In the genomic region with DNA sequence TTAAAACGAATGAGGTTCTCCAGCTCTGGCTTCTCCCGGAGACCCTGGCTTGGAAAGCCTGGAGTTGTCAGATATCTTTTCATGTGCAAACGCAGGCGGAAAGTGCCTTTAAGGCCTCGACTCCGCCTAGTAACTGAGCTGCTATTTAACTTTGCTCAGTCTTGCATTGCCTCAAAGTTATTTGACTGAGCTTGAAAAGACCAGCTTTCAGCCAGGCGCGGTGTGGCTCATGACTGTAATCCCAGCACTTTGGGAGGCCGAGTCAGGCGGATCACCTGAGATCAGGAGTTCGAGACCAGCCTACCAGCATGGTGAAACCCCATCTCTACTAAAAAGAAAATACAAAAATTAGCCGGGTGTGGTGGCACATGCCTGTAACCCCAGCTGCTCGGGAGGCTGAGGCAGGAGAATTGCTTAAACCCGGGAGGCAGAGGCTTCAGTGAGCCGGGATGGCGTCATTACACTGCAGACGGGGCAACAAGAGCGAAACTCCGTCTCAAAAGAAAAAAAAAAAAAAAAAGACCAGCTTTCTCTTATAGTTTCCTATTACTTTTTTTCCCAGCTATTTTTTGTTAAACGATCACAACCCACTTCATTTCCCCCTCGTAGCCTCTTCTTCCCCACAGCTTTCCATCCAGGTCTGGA, we compare ENCODE assay signal across 1 cellular context.
TF ChIP-seq lines count a peak whose summit lies in the region.

No MANE protein-coding gene starts in this region.

TF ChIP-seq in HepG2, 621 proteins besides CTCF, POLR2A, EP300 and RAD21 (continued from another document and continues in another):
- TF ChIP-seq, protein P1, sequence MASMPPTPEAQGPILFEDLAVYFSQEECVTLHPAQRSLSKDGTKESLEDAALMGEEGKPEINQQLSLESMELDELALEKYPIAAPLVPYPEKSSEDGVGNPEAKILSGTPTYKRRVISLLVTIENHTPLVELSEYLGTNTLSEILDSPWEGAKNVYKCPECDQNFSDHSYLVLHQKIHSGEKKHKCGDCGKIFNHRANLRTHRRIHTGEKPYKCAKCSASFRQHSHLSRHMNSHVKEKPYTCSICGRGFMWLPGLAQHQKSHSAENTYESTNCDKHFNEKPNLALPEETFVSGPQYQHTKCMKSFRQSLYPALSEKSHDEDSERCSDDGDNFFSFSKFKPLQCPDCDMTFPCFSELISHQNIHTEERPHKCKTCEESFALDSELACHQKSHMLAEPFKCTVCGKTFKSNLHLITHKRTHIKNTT (CRISPR knock-in tag; IDR thresholded peaks at IDR 0.05): 0 out of 2 replicates have a peak, but pooled peaks have one; percentile 25
- TF ChIP-seq, protein P2, sequence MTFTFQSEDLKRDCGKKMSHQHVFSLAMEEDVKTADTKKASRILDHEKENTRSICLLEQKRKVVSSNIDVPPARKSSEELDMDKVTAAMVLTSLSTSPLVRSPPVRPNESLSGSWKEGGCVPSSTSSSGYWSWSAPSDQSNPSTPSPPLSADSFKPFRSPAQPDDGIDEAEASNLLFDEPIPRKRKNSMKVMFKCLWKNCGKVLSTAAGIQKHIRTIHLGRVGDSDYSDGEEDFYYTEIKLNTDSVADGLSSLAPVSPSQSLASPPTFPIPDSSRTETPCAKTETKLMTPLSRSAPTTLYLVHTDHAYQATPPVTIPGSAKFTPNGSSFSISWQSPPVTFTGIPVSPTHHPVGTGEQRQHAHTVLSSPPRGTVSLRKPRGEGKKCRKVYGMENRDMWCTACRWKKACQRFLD (CRISPR knock-in tag; IDR thresholded peaks at IDR 0.05; ENCODE audit: borderline replicate concordance): no peak
- TF ChIP-seq FOSL1 (CRISPR knock-in tag; IDR thresholded peaks at IDR 0.05; ENCODE audit: borderline replicate concordance) (no peak), DNMT1 (CRISPR knock-in tag; IDR thresholded peaks at IDR 0.05) (no peak), ZNF180 (CRISPR knock-in tag; IDR thresholded peaks at IDR 0.05; ENCODE audit: borderline replicate concordance, low read depth) (no peak), SRSF9 (IDR thresholded peaks at IDR 0.05; ENCODE audit: borderline replicate concordance, insufficient read depth, low read depth, low read length, poor library complexity, severe bottlenecking) (no peak), GABPB1 (CRISPR knock-in tag; IDR thresholded peaks at IDR 0.05) (peak; percentile 14; the same call in 1 of the 2 replicates), ZNF879 (CRISPR knock-in tag; IDR thresholded peaks at IDR 0.05) (no peak), HDAC2 (CRISPR knock-in tag; IDR thresholded peaks at IDR 0.05) (peak; percentile 66; the same call in 1 of the 2 replicates), ZNF775 (CRISPR knock-in tag; IDR thresholded peaks at IDR 0.05; ENCODE audit: borderline replicate concordance) (no peak), ZNF773 (CRISPR knock-in tag; IDR thresholded peaks at IDR 0.05; ENCODE audit: borderline replicate concordance) (no peak), GATAD2A (CRISPR knock-in tag; IDR thresholded peaks at IDR 0.05) (peak; percentile 42; the same call in 1 of the 2 replicates)
- TF ChIP-seq, protein P3, sequence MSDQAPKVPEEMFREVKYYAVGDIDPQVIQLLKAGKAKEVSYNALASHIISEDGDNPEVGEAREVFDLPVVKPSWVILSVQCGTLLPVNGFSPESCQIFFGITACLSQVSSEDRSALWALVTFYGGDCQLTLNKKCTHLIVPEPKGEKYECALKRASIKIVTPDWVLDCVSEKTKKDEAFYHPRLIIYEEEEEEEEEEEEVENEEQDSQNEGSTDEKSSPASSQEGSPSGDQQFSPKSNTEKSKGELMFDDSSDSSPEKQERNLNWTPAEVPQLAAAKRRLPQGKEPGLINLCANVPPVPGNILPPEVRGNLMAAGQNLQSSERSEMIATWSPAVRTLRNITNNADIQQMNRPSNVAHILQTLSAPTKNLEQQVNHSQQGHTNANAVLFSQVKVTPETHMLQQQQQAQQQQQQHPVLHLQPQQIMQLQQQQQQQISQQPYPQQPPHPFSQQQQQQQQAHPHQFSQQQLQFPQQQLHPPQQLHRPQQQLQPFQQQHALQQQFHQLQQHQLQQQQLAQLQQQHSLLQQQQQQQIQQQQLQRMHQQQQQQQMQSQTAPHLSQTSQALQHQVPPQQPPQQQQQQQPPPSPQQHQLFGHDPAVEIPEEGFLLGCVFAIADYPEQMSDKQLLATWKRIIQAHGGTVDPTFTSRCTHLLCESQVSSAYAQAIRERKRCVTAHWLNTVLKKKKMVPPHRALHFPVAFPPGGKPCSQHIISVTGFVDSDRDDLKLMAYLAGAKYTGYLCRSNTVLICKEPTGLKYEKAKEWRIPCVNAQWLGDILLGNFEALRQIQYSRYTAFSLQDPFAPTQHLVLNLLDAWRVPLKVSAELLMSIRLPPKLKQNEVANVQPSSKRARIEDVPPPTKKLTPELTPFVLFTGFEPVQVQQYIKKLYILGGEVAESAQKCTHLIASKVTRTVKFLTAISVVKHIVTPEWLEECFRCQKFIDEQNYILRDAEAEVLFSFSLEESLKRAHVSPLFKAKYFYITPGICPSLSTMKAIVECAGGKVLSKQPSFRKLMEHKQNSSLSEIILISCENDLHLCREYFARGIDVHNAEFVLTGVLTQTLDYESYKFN (CRISPR knock-in tag; conservative IDR thresholded peaks at IDR 0.05): no peak; the same call in 1 of the 2 replicates
- TF ChIP-seq, protein P4, sequence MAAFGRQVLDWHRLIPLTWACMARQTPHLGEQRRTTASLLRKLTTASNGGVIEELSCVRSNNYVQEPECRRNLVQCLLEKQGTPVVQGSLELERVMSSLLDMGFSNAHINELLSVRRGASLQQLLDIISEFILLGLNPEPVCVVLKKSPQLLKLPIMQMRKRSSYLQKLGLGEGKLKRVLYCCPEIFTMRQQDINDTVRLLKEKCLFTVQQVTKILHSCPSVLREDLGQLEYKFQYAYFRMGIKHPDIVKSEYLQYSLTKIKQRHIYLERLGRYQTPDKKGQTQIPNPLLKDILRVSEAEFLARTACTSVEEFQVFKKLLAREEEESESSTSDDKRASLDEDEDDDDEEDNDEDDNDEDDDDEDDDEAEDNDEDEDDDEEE (CRISPR knock-in tag; IDR thresholded peaks at IDR 0.05): no peak
- TF ChIP-seq, protein P5, sequence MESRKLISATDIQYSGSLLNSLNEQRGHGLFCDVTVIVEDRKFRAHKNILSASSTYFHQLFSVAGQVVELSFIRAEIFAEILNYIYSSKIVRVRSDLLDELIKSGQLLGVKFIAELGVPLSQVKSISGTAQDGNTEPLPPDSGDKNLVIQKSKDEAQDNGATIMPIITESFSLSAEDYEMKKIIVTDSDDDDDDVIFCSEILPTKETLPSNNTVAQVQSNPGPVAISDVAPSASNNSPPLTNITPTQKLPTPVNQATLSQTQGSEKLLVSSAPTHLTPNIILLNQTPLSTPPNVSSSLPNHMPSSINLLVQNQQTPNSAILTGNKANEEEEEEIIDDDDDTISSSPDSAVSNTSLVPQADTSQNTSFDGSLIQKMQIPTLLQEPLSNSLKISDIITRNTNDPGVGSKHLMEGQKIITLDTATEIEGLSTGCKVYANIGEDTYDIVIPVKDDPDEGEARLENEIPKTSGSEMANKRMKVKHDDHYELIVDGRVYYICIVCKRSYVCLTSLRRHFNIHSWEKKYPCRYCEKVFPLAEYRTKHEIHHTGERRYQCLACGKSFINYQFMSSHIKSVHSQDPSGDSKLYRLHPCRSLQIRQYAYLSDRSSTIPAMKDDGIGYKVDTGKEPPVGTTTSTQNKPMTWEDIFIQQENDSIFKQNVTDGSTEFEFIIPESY (CRISPR knock-in tag; IDR thresholded peaks at IDR 0.05): no peak
- TF ChIP-seq, protein P6, sequence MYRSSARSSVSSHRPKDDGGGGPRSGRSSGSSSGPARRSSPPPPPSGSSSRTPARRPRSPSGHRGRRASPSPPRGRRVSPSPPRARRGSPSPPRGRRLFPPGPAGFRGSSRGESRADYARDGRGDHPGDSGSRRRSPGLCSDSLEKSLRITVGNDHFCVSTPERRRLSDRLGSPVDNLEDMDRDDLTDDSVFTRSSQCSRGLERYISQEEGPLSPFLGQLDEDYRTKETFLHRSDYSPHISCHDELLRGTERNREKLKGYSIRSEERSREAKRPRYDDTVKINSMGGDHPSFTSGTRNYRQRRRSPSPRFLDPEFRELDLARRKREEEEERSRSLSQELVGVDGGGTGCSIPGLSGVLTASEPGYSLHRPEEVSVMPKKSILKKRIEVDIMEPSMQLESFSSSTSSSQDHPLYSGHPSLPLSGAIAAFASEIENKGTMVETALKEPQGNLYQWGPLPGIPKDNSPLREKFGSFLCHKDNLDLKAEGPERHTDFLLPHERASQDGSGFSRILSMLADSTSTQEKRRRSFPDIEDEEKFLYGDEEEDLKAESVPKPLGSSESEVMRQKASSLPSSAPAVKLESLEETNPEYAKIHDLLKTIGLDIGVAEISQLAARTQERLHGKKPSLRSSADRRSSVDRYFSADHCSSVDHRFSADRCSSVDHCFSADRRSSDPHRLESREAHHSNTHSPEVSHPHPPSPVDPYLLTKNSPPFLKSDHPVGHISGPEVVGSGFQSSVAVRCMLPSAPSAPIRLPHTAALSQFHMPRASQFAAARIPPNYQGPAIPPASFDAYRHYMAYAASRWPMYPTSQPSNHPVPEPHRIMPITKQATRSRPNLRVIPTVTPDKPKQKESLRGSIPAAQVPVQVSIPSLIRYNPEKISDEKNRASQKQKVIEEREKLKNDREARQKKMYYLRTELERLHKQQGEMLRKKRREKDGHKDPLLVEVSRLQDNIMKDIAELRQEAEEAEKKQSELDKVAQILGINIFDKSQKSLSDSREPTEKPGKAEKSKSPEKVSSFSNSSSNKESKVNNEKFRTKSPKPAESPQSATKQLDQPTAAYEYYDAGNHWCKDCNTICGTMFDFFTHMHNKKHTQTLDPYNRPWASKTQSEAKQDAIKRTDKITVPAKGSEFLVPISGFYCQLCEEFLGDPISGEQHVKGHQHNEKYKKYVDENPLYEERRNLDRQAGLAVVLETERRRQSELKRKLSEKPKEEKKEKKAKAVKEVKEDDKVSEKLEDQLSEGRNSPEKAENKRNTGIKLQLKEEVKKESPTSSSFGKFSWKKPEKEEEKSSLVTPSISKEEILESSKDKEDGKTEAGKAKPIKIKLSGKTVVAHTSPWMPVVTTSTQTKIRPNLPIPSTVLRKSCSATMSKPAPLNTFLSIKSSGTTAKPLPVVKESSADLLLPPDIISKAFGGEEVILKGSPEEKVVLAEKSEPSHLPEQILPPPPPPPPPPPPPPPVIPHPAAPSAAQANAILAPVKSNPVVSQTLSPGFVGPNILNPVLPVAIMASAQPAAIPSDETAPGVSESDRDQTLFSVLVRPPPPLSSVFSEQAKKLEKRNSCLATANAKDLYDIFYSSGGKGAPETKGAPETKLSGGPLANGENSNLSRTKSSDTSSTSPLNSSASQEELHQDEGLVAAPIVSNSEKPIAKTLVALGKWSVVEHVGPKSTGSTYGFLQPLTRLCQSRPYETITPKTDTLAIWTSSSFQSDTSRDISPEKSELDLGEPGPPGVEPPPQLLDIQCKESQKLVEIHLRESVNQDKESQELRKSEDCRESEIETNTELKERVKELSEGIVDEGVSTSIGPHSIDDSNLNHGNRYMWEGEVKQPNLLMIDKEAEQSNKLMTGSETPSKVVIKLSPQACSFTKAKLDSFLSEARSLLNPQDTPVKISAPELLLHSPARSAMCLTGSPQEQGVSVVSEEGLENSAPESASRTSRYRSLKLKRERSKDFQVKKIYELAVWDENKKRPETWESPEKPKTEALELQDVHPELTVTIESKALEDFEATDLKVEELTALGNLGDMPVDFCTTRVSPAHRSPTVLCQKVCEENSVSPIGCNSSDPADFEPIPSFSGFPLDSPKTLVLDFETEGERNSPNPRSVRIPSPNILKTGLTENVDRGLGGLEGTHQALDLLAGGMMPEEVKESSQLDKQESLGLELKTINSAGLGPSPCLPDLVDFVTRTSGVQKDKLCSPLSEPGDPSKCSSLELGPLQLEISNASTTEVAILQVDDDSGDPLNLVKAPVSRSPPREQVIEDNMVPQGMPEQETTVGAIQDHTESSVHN (CRISPR knock-in tag; IDR thresholded peaks at IDR 0.05): no peak
- TF ChIP-seq, protein P7, sequence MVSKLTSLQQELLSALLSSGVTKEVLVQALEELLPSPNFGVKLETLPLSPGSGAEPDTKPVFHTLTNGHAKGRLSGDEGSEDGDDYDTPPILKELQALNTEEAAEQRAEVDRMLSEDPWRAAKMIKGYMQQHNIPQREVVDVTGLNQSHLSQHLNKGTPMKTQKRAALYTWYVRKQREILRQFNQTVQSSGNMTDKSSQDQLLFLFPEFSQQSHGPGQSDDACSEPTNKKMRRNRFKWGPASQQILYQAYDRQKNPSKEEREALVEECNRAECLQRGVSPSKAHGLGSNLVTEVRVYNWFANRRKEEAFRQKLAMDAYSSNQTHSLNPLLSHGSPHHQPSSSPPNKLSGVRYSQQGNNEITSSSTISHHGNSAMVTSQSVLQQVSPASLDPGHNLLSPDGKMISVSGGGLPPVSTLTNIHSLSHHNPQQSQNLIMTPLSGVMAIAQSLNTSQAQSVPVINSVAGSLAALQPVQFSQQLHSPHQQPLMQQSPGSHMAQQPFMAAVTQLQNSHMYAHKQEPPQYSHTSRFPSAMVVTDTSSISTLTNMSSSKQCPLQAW (CRISPR knock-in tag; IDR thresholded peaks at IDR 0.05): 0 out of 2 replicates have a peak, but pooled peaks have one; percentile 15
- TF ChIP-seq, protein P8, sequence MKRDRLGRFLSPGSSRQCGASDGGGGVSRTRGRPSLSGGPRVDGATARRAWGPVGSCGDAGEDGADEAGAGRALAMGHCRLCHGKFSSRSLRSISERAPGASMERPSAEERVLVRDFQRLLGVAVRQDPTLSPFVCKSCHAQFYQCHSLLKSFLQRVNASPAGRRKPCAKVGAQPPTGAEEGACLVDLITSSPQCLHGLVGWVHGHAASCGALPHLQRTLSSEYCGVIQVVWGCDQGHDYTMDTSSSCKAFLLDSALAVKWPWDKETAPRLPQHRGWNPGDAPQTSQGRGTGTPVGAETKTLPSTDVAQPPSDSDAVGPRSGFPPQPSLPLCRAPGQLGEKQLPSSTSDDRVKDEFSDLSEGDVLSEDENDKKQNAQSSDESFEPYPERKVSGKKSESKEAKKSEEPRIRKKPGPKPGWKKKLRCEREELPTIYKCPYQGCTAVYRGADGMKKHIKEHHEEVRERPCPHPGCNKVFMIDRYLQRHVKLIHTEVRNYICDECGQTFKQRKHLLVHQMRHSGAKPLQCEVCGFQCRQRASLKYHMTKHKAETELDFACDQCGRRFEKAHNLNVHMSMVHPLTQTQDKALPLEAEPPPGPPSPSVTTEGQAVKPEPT (CRISPR knock-in tag; IDR thresholded peaks at IDR 0.05; ENCODE audit: low read depth): peak; percentile 69; the same call in 1 of the 2 replicates
- TF ChIP-seq, protein P9, sequence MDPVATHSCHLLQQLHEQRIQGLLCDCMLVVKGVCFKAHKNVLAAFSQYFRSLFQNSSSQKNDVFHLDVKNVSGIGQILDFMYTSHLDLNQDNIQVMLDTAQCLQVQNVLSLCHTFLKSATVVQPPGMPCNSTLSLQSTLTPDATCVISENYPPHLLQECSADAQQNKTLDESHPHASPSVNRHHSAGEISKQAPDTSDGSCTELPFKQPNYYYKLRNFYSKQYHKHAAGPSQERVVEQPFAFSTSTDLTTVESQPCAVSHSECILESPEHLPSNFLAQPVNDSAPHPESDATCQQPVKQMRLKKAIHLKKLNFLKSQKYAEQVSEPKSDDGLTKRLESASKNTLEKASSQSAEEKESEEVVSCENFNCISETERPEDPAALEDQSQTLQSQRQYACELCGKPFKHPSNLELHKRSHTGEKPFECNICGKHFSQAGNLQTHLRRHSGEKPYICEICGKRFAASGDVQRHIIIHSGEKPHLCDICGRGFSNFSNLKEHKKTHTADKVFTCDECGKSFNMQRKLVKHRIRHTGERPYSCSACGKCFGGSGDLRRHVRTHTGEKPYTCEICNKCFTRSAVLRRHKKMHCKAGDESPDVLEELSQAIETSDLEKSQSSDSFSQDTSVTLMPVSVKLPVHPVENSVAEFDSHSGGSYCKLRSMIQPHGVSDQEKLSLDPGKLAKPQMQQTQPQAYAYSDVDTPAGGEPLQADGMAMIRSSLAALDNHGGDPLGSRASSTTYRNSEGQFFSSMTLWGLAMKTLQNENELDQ (CRISPR knock-in tag; IDR thresholded peaks at IDR 0.05; ENCODE audit: borderline replicate concordance): no peak
- TF ChIP-seq, protein P10, sequence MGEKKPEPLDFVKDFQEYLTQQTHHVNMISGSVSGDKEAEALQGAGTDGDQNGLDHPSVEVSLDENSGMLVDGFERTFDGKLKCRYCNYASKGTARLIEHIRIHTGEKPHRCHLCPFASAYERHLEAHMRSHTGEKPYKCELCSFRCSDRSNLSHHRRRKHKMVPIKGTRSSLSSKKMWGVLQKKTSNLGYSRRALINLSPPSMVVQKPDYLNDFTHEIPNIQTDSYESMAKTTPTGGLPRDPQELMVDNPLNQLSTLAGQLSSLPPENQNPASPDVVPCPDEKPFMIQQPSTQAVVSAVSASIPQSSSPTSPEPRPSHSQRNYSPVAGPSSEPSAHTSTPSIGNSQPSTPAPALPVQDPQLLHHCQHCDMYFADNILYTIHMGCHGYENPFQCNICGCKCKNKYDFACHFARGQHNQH (CRISPR knock-in tag; IDR thresholded peaks at IDR 0.05): 0 out of 2 replicates have a peak, but pooled peaks have one; percentile 49
